In genomic region chr4:83413676-83414075, GRCh38 we compare ENCODE assay signal across 14 cellular contexts. TPM values are rescaled to one million over a fixed set of nuclear protein-coding genes. Genes with fewer than 3 reads are reported as not detected.
DNase-seq lines count a peak whose midpoint lies in the region; TF ChIP-seq lines count a peak whose summit lies in the region.
"Had no signal": no experiment of that assay in that cellular context is flagged by ENCODE, and none has a peak within 500 bp of the region (broad histone marks: within the 10 kb centered on the region; RNA-seq: fewer than 3 reads in every experiment).

No MANE protein-coding gene starts in this region.

- H3K27me3 Mint-ChIP-seq in activated naive CD4-positive, alpha-beta T cell treated with anti-CD3 and anti-CD28 coated beads for 36 hours (ENCODE audit: low read depth) = no peaks in the 10 kb centered on the region

- intact Hi-C loops in activated naive CD4-positive, alpha-beta T cell treated with anti-CD3 and anti-CD28 coated beads for 36 hours (cut with micrococcal nuclease) = no loop called here

- no peak overlapping the region for H3K27ac Mint-ChIP-seq in activated naive CD4-positive, alpha-beta T cell treated with anti-CD3 and anti-CD28 coated beads for 36 hours
- H3K27ac Mint-ChIP-seq: GM23338 had no signal

- no peak overlapping the region for H3K4me3 ChIP-seq in fibroblast of mammary gland (ENCODE audit: control insufficient read depth, low read depth, low read length)
- H3K4me3 ChIP-seq: BLaER1 treated with 17β-estradiol and CSF1 and Interleukin-3, amounts not matched to agents 10 nM and 100 nM; GM12878; GM23338 had no signal

- no peaks in the 10 kb centered on the region for H3K4me1 Mint-ChIP-seq in activated naive CD4-positive, alpha-beta T cell treated with anti-CD3 and anti-CD28 coated beads for 36 hours (ENCODE audit: low read depth)
- H3K4me1 Mint-ChIP-seq: GM23338 had no signal

- CTCF ChIA-PET in activated naive CD4-positive, alpha-beta T cell treated with anti-CD3 and anti-CD28 coated beads for 36 hours (lab: Charles Lee) = no interaction called here

- TF ChIP-seq CTCF in fibroblast of mammary gland (conservative IDR thresholded peaks at IDR 0.05; ENCODE audit: control insufficient read depth, insufficient read depth, low read depth, low read length) = no peak

- no peak overlapping the region for H3K4me3 Mint-ChIP-seq in activated naive CD4-positive, alpha-beta T cell treated with anti-CD3 and anti-CD28 coated beads for 36 hours
- H3K4me3 Mint-ChIP-seq: GM23338 had no signal

- H3K36me3 Mint-ChIP-seq in activated naive CD4-positive, alpha-beta T cell treated with anti-CD3 and anti-CD28 coated beads for 36 hours (ENCODE audit: low read depth) = peaks cover 9% of the 10 kb centered on the region

- no peaks in the 10 kb centered on the region for H3K9me3 Mint-ChIP-seq in activated naive CD4-positive, alpha-beta T cell treated with anti-CD3 and anti-CD28 coated beads for 36 hours
- H3K9me3 Mint-ChIP-seq: GM23338 had no signal

- DNase-seq in EH (ENCODE audit: low read depth) (peak; percentile 12), RKO (ENCODE audit: low spot score) (peak; percentile 54), fibroblast of mammary gland (ENCODE audit: low read depth) (peak; percentile 30), stromal cell of bone marrow (ENCODE audit: low read depth) (peak; percentile 5), NCI-H2081 (lab: John Stamatoyannopoulos, UW) (no peak), amygdala (lab: John Stamatoyannopoulos, UW) (no peak)
- no peak for DNase-seq in activated naive CD4-positive, alpha-beta T cell treated with anti-CD3 and anti-CD28 coated beads for 36 hours
- DNase-seq: KBM-7, NCI-H1092 treated with DMSO at 0.1 percent for 48 hours, NCI-H1694, NCI-H446 had no signal

RNA-seq across cellular contexts. Expression of gene HELQ, which starts 41.9 kb away (rescaled TPM):
- 10 to 100 TPM in 1 of 2 experiments, 1 to 10 TPM in 1; 7.9 to 10.9 TPM for total RNA-seq in activated naive CD4-positive, alpha-beta T cell treated with anti-CD3 and anti-CD28 coated beads for 36 hours

RNA-seq across cellular contexts. Expression of gene MRPS18C, which starts 42.2 kb away (rescaled TPM):
- 10 to 100 TPM; 67.2 to 69.9 TPM for total RNA-seq in activated naive CD4-positive, alpha-beta T cell treated with anti-CD3 and anti-CD28 coated beads for 36 hours

Comparison
In these comparisons a context has a peak if more than half of its experiments do, and no peak if none do; other contexts are left out.
1. DNase-seq: peak in EH (single experiment), RKO (single experiment), fibroblast of mammary gland (single experiment) and stromal cell of bone marrow (single experiment); none in NCI-H2081 (0 of 2), amygdala (0 of 56) and activated naive CD4-positive, alpha-beta T cell treated with anti-CD3 and anti-CD28 coated beads for 36 hours (single experiment).